Comparison of ENCODE assay signal across 4 cellular contexts in genomic region chr10:132314336-132314735, GRCh38.
TF ChIP-seq lines count a peak whose summit lies in the region.

No MANE protein-coding gene starts in this region.

TF ChIP-seq in HepG2, 621 proteins besides CTCF, POLR2A, EP300 and RAD21:
- TF ChIP-seq ZNF354B (CRISPR knock-in tag; IDR thresholded peaks at IDR 0.05) (peak; percentile 78; the same call in 1 of the 2 replicates), ZNF136 (CRISPR knock-in tag; IDR thresholded peaks at IDR 0.05; ENCODE audit: low read depth) (no peak)

TF ChIP-seq in A549, 52 proteins besides CTCF, POLR2A, EP300 and RAD21:
- TF ChIP-seq GATA3 (IDR thresholded peaks at IDR 0.05; ENCODE audit: borderline replicate concordance) (no peak), EHMT2 (IDR thresholded peaks at IDR 0.05; ENCODE audit: low read depth) (no peak), PBX3 (IDR thresholded peaks at IDR 0.05) (no peak), EHF (CRISPR knock-in tag; IDR thresholded peaks at IDR 0.05) (no peak), ELK1 (IDR thresholded peaks at IDR 0.05; ENCODE audit: low read depth, low read length) (no peak), MAZ (IDR thresholded peaks at IDR 0.05; ENCODE audit: borderline replicate concordance, low read depth, low read length) (no peak), ZC3H11A (IDR thresholded peaks at IDR 0.05) (no peak), HOXA7 (CRISPR knock-in tag; IDR thresholded peaks at IDR 0.05) (no peak), CEBPB (IDR thresholded peaks at IDR 0.05) (no peak), TFCP2L1 (CRISPR knock-in tag; IDR thresholded peaks at IDR 0.05) (no peak), RFX5 (IDR thresholded peaks at IDR 0.05) (no peak), CBX8 (IDR thresholded peaks at IDR 0.05) (no peak), POLR2AphosphoS2 (conservative IDR thresholded peaks at IDR 0.05; ENCODE audit: low read length) (no peak), NFE2L2 (conservative IDR thresholded peaks at IDR 0.05; ENCODE audit: low read length) (no peak), E2F6 (IDR thresholded peaks at IDR 0.05; ENCODE audit: borderline replicate concordance, low read depth) (no peak), FOSL2 (IDR thresholded peaks at IDR 0.05) (no peak), FOSL2 (CRISPR knock-in tag; IDR thresholded peaks at IDR 0.05) (no peak), NPAS2 (CRISPR knock-in tag; IDR thresholded peaks at IDR 0.05; ENCODE audit: borderline replicate concordance) (no peak)
TF ChIP-seq in A549: peak in this region for 0.

TF ChIP-seq in HEK293, 187 proteins besides CTCF, POLR2A, EP300 and RAD21:
- TF ChIP-seq SETDB1 (IDR thresholded peaks at IDR 0.05; ENCODE audit: insufficient read length, low read length) (peak; percentile 73), PRDM1 (tag by site-specific recombination; IDR thresholded peaks at IDR 0.05) (no peak), ZNF664 (tag by site-specific recombination; IDR thresholded peaks at IDR 0.05) (no peak), GLIS1 (tag by site-specific recombination; IDR thresholded peaks at IDR 0.05) (no peak), GLI4 (tag by site-specific recombination; IDR thresholded peaks at IDR 0.05) (no peak), ZNF202 (tag by site-specific recombination; IDR thresholded peaks at IDR 0.05; ENCODE audit: borderline replicate concordance) (no peak), TSHZ1 (tag by site-specific recombination; IDR thresholded peaks at IDR 0.05; ENCODE audit: borderline replicate concordance) (no peak), ZNF830 (tag by site-specific recombination; IDR thresholded peaks at IDR 0.05; ENCODE audit: low read depth) (no peak)

TF ChIP-seq in K562, 482 proteins besides CTCF, POLR2A, EP300 and RAD21:
- TF ChIP-seq BRD4 (IDR thresholded peaks at IDR 0.05) (no peak), RBM25 (IDR thresholded peaks at IDR 0.05; ENCODE audit: low read depth, low read length, severe bottlenecking) (peak; percentile 31), CBX3 (IDR thresholded peaks at IDR 0.05; ENCODE audit: borderline replicate concordance in 1 of 2, low read length in 2 of 2) (0 out of 3 replicates have a peak, but pooled peaks of 1 of the 2 experiments have one; percentile 52), ZNF354B (CRISPR knock-in tag; IDR thresholded peaks at IDR 0.05) (peak; percentile 95), BCOR (IDR thresholded peaks at IDR 0.05) (0 out of 2 replicates have a peak, but pooled peaks have one; percentile 12), ZNF507 (tag; conservative IDR thresholded peaks at IDR 0.05) (peak; percentile 99), ZNF407 (IDR thresholded peaks at IDR 0.05; ENCODE audit: low read depth) (no peak)
